In the genomic region with DNA sequence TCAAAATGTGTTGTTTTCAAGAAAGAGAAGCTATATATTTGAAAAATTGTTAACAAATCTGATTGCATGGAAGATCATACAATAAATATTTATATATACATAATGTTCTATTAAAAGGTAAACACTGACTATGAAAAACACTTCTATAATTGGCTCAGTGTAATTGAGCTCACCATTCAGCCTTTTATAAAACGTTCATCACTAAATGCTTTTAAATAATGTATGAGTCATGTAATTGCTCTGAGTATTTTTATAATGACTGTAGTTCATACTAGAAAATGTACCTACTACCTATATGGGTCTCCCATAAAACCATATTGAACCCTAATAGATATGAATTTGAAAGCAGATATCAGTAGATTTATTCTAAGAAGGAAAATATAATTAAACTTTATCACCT, we compare ENCODE assay signal across 10 cellular contexts.
"Had no signal": no experiment of that assay in that cellular context is flagged by ENCODE, and none has a peak within 500 bp of the region (broad histone marks: within the 10 kb centered on the region; RNA-seq: fewer than 3 reads in every experiment).

No MANE protein-coding gene starts in this region.

- ATAC-seq: left ventricle myocardium superior had no signal

- DNase-seq: activated T-cell treated with anti-CD3 and anti-CD28 coated beads, Interleukin-2, amount 50 U/mL, for 1 hour; central memory CD4-positive, alpha-beta T cell; cortex of kidney; effector memory CD4-positive, alpha-beta T cell; left ventricle myocardium superior; mesendoderm; sigmoid colon; stimulated activated CD4-positive, alpha-beta T cell treated with anti-CD3 and anti-CD28 coated beads, Interleukin-2, amount 100 ng/mL, for 48 hours; stimulated activated naive CD4-positive, alpha-beta T cell treated with Interleukin-2 at 50 U/mL for 16 hours; upper lobe of left lung had no signal
